8 cellular contexts compared by ENCODE assay signal in the genomic region with DNA sequence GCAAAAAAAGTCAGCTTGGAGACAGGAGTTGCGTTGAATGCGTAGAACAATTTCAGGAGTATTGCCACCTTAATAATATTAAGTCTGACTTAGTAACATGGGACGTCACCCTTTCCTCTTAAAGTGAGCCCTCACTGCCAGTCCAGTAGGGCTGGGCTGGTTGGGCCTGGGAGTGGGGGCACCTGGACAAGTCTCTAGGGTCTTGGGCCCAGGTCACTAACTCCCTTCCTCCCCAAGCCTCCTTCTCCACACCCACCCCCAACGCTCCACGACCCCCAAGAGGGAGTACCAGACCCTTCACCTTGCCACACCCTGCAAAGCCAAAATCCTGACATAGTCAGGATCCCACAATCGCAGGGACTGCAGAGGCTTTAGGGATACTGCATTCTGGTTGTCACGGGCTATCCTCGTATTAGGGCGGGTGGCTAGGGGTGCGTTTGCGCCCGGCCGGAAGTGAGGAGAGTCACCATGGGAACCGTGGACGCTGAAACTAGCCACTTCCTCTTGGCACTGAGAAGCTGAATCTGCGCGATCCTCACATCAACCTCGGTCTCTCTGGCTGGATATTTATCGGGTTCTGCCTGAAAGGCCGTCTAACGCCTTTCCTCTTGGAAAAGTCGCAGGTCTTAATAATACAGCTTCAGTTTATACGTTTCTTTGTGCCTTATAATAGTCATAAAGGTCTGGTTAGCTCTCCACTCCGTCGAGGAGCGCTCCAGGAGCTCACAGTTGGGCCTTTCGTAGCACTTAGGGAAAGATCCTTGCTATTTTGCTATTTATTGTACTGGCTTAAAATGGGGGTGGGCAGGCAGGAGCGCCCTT. TPM values are rescaled to one million over a fixed set of nuclear protein-coding genes. Genes with fewer than 3 reads are reported as not detected.
DNase-seq lines count a peak whose midpoint lies in the region; ATAC-seq lines count a peak whose summit lies in the region.

No MANE protein-coding gene starts in this region.

- ATAC-seq in GM18498 (IDR thresholded peaks at IDR 0.05; ENCODE audit: unreplicated experiment) (peak; percentile 100), HG02623 (IDR thresholded peaks at IDR 0.05; ENCODE audit: unreplicated experiment) (peak; percentile 99), left colon (peak; percentile 98)

- peak overlapping the region; percentile 55 for H3K4me3 Mint-ChIP-seq in dendritic cell treated with granulocyte-macrophage colony-stimulating factor and Interleukin-4, amounts not matched to agents 40 ng/mL and 50 ng/mL, for 4 days

- peak; percentile 69 for DNase-seq in NCI-H1105 (lab: John Stamatoyannopoulos, UW)
- peak; percentile 22 to 51 (median 46) for DNase-seq in activated CD4-positive, CD25-positive, alpha-beta regulatory T cell (lab: John Stamatoyannopoulos, UW)
- peak; percentile 79 to 88 for DNase-seq in left colon
- peak; percentile 32 to 51 (median 48) for DNase-seq in stimulated activated CD4-positive, alpha-beta T cell treated with anti-CD3 and anti-CD28 coated beads, Interleukin-1b, Interleukin-23, amount 100 ng/mL, for 24 hours (ENCODE audit: low read depth in 4 of 4, low spot score in 1 of 4)
- no peak for DNase-seq in NCI-H187 (lab: John Stamatoyannopoulos, UW)

- H3K27ac Mint-ChIP-seq in dendritic cell treated with granulocyte-macrophage colony-stimulating factor and Interleukin-4, amounts not matched to agents 40 ng/mL and 50 ng/mL, for 4 days, result peak overlapping the region; percentile 81

- no peaks in the 10 kb centered on the region for H3K9me3 Mint-ChIP-seq in dendritic cell treated with granulocyte-macrophage colony-stimulating factor and Interleukin-4, amounts not matched to agents 40 ng/mL and 50 ng/mL, for 4 days

- H3K27me3 Mint-ChIP-seq in dendritic cell treated with granulocyte-macrophage colony-stimulating factor and Interleukin-4, amounts not matched to agents 40 ng/mL and 50 ng/mL, for 4 days, result peaks cover 29% of the 10 kb centered on the region

- intact Hi-C loops in dendritic cell treated with granulocyte-macrophage colony-stimulating factor and Interleukin-4, amounts not matched to agents 40 ng/mL and 50 ng/mL, for 4 days (cut with micrococcal nuclease), result loop anchor here (1.0 kb wide), 2 partner anchors 9 to 10 kb away; no protein-coding TSS in a partner anchor
- intact Hi-C loops in left colon (cut with DNase I, micrococcal nuclease), result no loop called here

- no peaks in the 10 kb centered on the region for H3K36me3 Mint-ChIP-seq in dendritic cell treated with granulocyte-macrophage colony-stimulating factor and Interleukin-4, amounts not matched to agents 40 ng/mL and 50 ng/mL, for 4 days (ENCODE audit: low read depth)

- peaks cover 14% of the 10 kb centered on the region for H3K4me1 Mint-ChIP-seq in dendritic cell treated with granulocyte-macrophage colony-stimulating factor and Interleukin-4, amounts not matched to agents 40 ng/mL and 50 ng/mL, for 4 days (ENCODE audit: low read depth)

RNA-seq across cellular contexts. Expression of a gene that starts 10.3 kb away (rescaled TPM):
- 10 to 100 TPM; 67.1 to 81.0 TPM for total RNA-seq in left colon

RNA-seq across cellular contexts. Expression of a gene that starts 16.5 kb away (rescaled TPM):
- 10 to 100 TPM; 66.4 to 68.0 TPM for total RNA-seq in left colon

RNA-seq across cellular contexts. Expression of a gene that starts 31.5 kb away (rescaled TPM):
- total RNA-seq in left colon, result under 1 TPM; 0.24 to 0.28 TPM

Comparison
In these comparisons a context has a peak if more than half of its experiments do, and no peak if none do; other contexts are left out.
1. DNase-seq: peak in NCI-H1105 (single experiment), activated CD4-positive, CD25-positive, alpha-beta regulatory T cell (4 of 4), left colon (2 of 2) and stimulated activated CD4-positive, alpha-beta T cell treated with anti-CD3 and anti-CD28 coated beads, Interleukin-1b, Interleukin-23, amount 100 ng/mL, for 24 hours (4 of 4); none in NCI-H187 (0 of 2).
2. Peak in every context shown above with its lines, with median percentiles within 50 percentile points of each other: ATAC-seq.